20 cellular contexts compared by ENCODE assay signal in the genomic region with DNA sequence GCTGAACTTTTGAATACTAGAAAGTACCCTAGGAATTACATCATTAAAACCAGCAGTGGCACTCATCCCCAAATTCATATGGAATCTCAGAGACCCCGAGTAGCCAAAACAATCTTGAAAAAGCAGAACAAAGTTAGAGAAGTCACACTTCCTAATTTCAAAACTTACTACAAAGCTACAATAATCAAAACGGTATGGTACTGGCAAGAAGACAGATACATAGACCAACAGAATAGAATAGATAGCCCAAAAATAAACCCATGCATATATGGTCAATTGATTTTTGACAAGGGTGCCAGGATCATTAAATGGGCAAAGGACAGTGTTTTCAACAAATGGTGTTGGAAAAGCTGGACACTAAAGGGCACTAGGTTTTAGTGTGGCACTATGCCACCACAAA.
DNase-seq lines count a peak whose midpoint lies in the region; ATAC-seq, FAIRE-seq and TF ChIP-seq lines count a peak whose summit lies in the region.
"Had no signal": no experiment of that assay in that cellular context is flagged by ENCODE, and none has a peak within 500 bp of the region (broad histone marks: within the 10 kb centered on the region; RNA-seq: fewer than 3 reads in every experiment).

No MANE protein-coding gene starts in this region.

- no peak for FAIRE-seq in K562 (lab: Jason Lieb, UNC)
- FAIRE-seq: GM12891, GM18507, H54 had no signal

- H3K4me1 ChIP-seq in HCT116 (ENCODE audit: control insufficient read depth in 1 of 2, insufficient read depth in 2 of 2, low read length in 2 of 2), result no peaks in the 10 kb centered on the region
- H3K4me1 ChIP-seq in K562 (replicated peaks in 1 of 2; ENCODE audit: control insufficient read depth in 2 of 2, insufficient read depth in 2 of 2, low read length in 2 of 2), result no peaks in the 10 kb centered on the region; a peak in 2 of 5 replicates
- H3K4me1 ChIP-seq: HAP-1 had no signal

- WGBS in K562 (ENCODE audit: insufficient coverage, low coverage, missing lambda C conversion rate), result 19% methylated on average over 2 of the region's 2 CpGs

- no peak overlapping the region for H3K27ac ChIP-seq in HCT116 (ENCODE audit: low read depth, low read length)
- H3K27ac ChIP-seq in K562 (ENCODE audit: extremely low read depth, low read depth, low read length), result no peak overlapping the region
- H3K27ac ChIP-seq in RWPE1, result no peak overlapping the region

- TF ChIP-seq RAD21 in HCT116 (IDR thresholded peaks at IDR 0.05; ENCODE audit: low read depth), result no peak
- no peak for TF ChIP-seq RAD21 in K562 (CRISPR knock-in tag; conservative IDR thresholded peaks at IDR 0.05 in 1 of 2, IDR thresholded peaks at IDR 0.05 in 1 of 2)

- H3K4me2 ChIP-seq in HCT116 (ENCODE audit: low read length), result no peak overlapping the region
- H3K4me2 ChIP-seq in K562 (ENCODE audit: insufficient read depth, low read length), result no peak overlapping the region
- H3K4me2 ChIP-seq: GM23338 had no signal

- TF ChIP-seq POLR2A in HCT116 (IDR thresholded peaks at IDR 0.05; ENCODE audit: borderline replicate concordance, extremely low read depth, insufficient read depth, insufficient read length), result no peak
- TF ChIP-seq POLR2A in K562 (conservative IDR thresholded peaks at IDR 0.05), result no peak

- BruUV-seq in HCT116 (replicated peaks; lab: Mats Ljungman, UMichigan) (no TSS peak), K562 (replicated peaks; lab: Mats Ljungman, UMichigan) (no TSS peak)

- no peak overlapping the region for H2AFZ ChIP-seq in HCT116 (ENCODE audit: low read depth, low read length, poor library complexity, severe bottlenecking)
- H2AFZ ChIP-seq in K562 (ENCODE audit: low read depth, low read length), result no peak overlapping the region
- H2AFZ ChIP-seq: GM23338 had no signal

- no peaks in the 10 kb centered on the region for H3K79me2 ChIP-seq in HCT116 (ENCODE audit: insufficient read depth, low read length)
- no peaks in the 10 kb centered on the region for H3K79me2 ChIP-seq in K562 (ENCODE audit: control insufficient read depth, insufficient read depth, low read length)

- CTCF ChIA-PET in HCT116 (lab: Charles Lee) (no interaction called here), K562 (lab: Yijun Ruan, JAX; ENCODE audit: low intra/inter-chr PET ratio) (no interaction called here), RWPE1 (lab: Yijun Ruan, JAX) (no interaction called here)

- no peak for TF ChIP-seq EP300 in K562 (IDR thresholded peaks at IDR 0.05; ENCODE audit: low read length)

- peaks cover 10% of the 10 kb centered on the region in 2 experiments; a peak in 2 of 4 replicates for H3K9me3 ChIP-seq in HCT116 (ENCODE audit: control insufficient read depth in 1 of 2, insufficient read depth in 1 of 2, low read depth in 1 of 2, low read length in 2 of 2)
- peaks cover 27% of the 10 kb centered on the region for H3K9me3 ChIP-seq in K562 (replicated peaks; ENCODE audit: control insufficient read depth, insufficient read depth, low read depth, low read length)

- no peaks in the 10 kb centered on the region for H3K9me1 ChIP-seq in K562 (ENCODE audit: control insufficient read depth, insufficient read depth, low read length)

- RAD21 ChIA-PET in HCT116 (lab: Charles Lee; ENCODE audit: low non-redundant PET in 1 of 2, low total read pairs in 2 of 2, uncharacterized antibody in 2 of 2, unreplicated experiment in 2 of 2), result no interaction called here

- intact Hi-C loops in HCT116 (cut with micrococcal nuclease) (no loop called here), K562 (cut with micrococcal nuclease) (no loop called here), Right ventricle myocardium superior (cut with DNase I) (no loop called here)

- ATAC-seq in HCT116 (no peak), K562 (no peak), Right ventricle myocardium superior (ENCODE audit: poor library complexity) (no peak), SK-N-SH treated with all-trans-retinoic acid at 6 μM for 48 hours (no peak)
- ATAC-seq: GM23338 had no signal

- H3K4me3 ChIP-seq in HCT116 (replicated peaks in 1 of 2; ENCODE audit: low read depth in 1 of 2, low read length in 2 of 2) (no peak overlapping the region), K562 (no peak overlapping the region)
- H3K4me3 ChIP-seq: GM23338, HAP-1 had no signal

- DNase-seq in HCT116 (ENCODE audit: low read depth, low spot score) (no peak), OCI-M1 (lab: John Stamatoyannopoulos, UW) (peak; percentile 39), K562 (ENCODE audit: extremely low read depth in 1 of 4, low spot score in 3 of 4) (no peak), RWPE1 (ENCODE audit: low spot score) (no peak), Right ventricle myocardium superior (no peak), NAMALWA (ENCODE audit: low spot score) (no peak)
- DNase-seq: 8988T; C1 segment of cervical spinal cord; Calu3; CD4-positive, alpha-beta memory T cell; COR-L47; DMS53; DMS79 treated with DMSO at 0.1 percent for 48 hours; GF-D8 had no signal

- POLR2A ChIA-PET in HCT116 (lab: Charles Lee), result no interaction called here
- POLR2A ChIA-PET in K562 (lab: Yijun Ruan, JAX), result interaction anchor here (0.6 kb wide), 1 partner anchor 427 kb away, joined by 3 read pairs; no protein-coding TSS in a partner anchor
- POLR2A ChIA-PET in RWPE1 (lab: Yijun Ruan, JAX; ENCODE audit: low non-redundant PET), result no interaction called here

- H3K9me2 ChIP-seq in HCT116 (ENCODE audit: insufficient read depth), result no peaks in the 10 kb centered on the region

- H4K20me1 ChIP-seq in HCT116 (ENCODE audit: insufficient read depth) (no peaks in the 10 kb centered on the region), K562 (replicated peaks; ENCODE audit: control insufficient read depth, insufficient read depth, low read length) (no peaks in the 10 kb centered on the region)

- H3K27me3 ChIP-seq in HCT116 (ENCODE audit: insufficient read depth, low read length), result no peaks in the 10 kb centered on the region
- H3K27me3 ChIP-seq in K562 (ENCODE audit: control insufficient read depth in 2 of 2, insufficient read depth in 2 of 2, low read length in 2 of 2), result no peaks in the 10 kb centered on the region

- H3K9ac ChIP-seq in HCT116 (ENCODE audit: low read length) (no peak overlapping the region), K562 (ENCODE audit: insufficient read depth in 1 of 2, low read depth in 2 of 2, low read length in 2 of 2) (no peak overlapping the region)

- in situ Hi-C loops in K562 (cut with MboI), result no loop called here

- no peaks in the 10 kb centered on the region for H3K36me3 ChIP-seq in HCT116 (ENCODE audit: control insufficient read depth in 1 of 2, insufficient read depth in 2 of 2, low read length in 2 of 2)
- peaks cover 10% of the 10 kb centered on the region; the same call in 2 of the 3 replicates for H3K36me3 ChIP-seq in K562 (ENCODE audit: control insufficient read depth, insufficient read depth, low read length)
- H3K36me3 ChIP-seq: HAP-1 had no signal

- TF ChIP-seq CTCF in HCT116 (IDR thresholded peaks at IDR 0.05 in 2 of 3, conservative IDR thresholded peaks at IDR 0.05 in 1 of 3; ENCODE audit: borderline replicate concordance in 1 of 3, insufficient read depth in 1 of 3, low read depth in 2 of 3, low read length in 2 of 3) (no peak), K562 (IDR thresholded peaks at IDR 0.05 in 2 of 3, conservative IDR thresholded peaks at IDR 0.05 in 1 of 3; ENCODE audit: insufficient read depth in 2 of 3, low read depth in 1 of 3, low read length in 3 of 3) (no peak), RWPE1 (conservative IDR thresholded peaks at IDR 0.05; ENCODE audit: low read depth) (no peak)

TF ChIP-seq in HCT116, 20 proteins besides CTCF, POLR2A, EP300 and RAD21 (continues in another document):
- peak; percentile 34; the same call in 1 of the 2 replicates for TF ChIP-seq CBX3 (IDR thresholded peaks at IDR 0.05; ENCODE audit: low read depth)

TF ChIP-seq in K562, 482 proteins besides CTCF, POLR2A, EP300 and RAD21 (continues in another document):
- TF ChIP-seq, protein P1, sequence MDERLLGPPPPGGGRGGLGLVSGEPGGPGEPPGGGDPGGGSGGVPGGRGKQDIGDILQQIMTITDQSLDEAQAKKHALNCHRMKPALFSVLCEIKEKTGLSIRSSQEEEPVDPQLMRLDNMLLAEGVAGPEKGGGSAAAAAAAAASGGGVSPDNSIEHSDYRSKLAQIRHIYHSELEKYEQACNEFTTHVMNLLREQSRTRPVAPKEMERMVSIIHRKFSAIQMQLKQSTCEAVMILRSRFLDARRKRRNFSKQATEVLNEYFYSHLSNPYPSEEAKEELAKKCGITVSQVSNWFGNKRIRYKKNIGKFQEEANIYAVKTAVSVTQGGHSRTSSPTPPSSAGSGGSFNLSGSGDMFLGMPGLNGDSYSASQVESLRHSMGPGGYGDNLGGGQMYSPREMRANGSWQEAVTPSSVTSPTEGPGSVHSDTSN (CRISPR knock-in tag; IDR thresholded peaks at IDR 0.05; ENCODE audit: low read depth), result no peak
- TF ChIP-seq, protein P1 (tag; conservative IDR thresholded peaks at IDR 0.05; ENCODE audit: low read depth), result no peak

TF ChIP-seq in SK-N-SH treated with all-trans-retinoic acid at 6 μM for 48 hours, 23 proteins besides CTCF, POLR2A, EP300 and RAD21 (continues in another document):
- TF ChIP-seq GLIS3 (CRISPR knock-in tag; IDR thresholded peaks at IDR 0.05) (no peak), TOX (CRISPR knock-in tag; IDR thresholded peaks at IDR 0.05; ENCODE audit: borderline replicate concordance) (no peak), ISL1 (CRISPR knock-in tag; IDR thresholded peaks at IDR 0.05) (no peak), OSR1 (CRISPR knock-in tag; IDR thresholded peaks at IDR 0.05) (no peak), BACH2 (CRISPR knock-in tag; IDR thresholded peaks at IDR 0.05; ENCODE audit: borderline replicate concordance) (no peak)
- TF ChIP-seq, protein P2, sequence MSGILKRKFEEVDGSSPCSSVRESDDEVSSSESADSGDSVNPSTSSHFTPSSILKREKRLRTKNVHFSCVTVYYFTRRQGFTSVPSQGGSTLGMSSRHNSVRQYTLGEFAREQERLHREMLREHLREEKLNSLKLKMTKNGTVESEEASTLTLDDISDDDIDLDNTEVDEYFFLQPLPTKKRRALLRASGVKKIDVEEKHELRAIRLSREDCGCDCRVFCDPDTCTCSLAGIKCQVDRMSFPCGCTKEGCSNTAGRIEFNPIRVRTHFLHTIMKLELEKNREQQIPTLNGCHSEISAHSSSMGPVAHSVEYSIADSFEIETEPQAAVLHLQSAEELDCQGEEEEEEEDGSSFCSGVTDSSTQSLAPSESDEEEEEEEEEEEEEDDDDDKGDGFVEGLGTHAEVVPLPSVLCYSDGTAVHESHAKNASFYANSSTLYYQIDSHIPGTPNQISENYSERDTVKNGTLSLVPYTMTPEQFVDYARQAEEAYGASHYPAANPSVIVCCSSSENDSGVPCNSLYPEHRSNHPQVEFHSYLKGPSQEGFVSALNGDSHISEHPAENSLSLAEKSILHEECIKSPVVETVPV (CRISPR knock-in tag; IDR thresholded peaks at IDR 0.05), result no peak
